ENCODE assay signal across 9 cellular contexts in the genomic region with DNA sequence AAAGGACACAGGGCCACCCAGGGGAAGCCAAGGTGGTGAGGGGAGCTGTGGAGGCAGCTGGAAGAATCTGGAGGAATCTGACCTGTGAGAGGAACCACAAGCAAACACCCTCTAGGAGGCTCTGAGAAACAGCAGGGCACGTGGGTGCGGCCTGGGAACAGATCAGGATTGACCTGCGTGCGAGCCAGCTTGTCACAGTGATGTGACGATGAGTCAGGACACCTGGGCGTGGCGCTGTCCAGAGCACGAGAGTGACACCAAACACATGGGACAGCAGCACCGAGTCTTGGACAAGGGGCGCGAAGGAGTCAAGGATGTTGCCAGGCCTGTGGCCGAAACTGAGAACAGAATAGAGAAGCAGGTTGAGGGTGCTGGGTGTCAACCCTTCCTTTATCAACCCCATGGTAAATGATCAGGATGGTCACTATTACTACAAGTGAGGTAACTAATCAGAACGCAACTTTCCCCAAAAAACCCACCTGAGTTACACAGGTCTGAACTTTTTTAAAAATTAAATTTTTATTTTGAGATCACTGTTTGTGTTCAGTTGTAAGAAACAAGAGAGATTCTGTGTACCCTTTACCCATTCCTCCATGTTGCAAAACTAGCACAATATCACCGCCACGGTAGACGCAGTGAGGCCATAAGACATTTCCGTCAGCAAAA. TPM values are rescaled to one million over a fixed set of nuclear protein-coding genes. Genes with fewer than 3 reads are reported as not detected.
DNase-seq lines count a peak whose midpoint lies in the region; ATAC-seq, FAIRE-seq and TF ChIP-seq lines count a peak whose summit lies in the region.
"Had no signal": no experiment of that assay in that cellular context is flagged by ENCODE, and none has a peak within 500 bp of the region (broad histone marks: within the 10 kb centered on the region; RNA-seq: fewer than 3 reads in every experiment).

No MANE protein-coding gene starts in this region.

- peak overlapping the region; percentile 80 for H3K4me3 ChIP-seq in AG09309 (ENCODE audit: control insufficient read depth, low read depth, low read length)
- peak overlapping the region; percentile 73 for H3K4me3 ChIP-seq in astrocyte (ENCODE audit: insufficient read depth, low read depth, low read length)
- H3K4me3 ChIP-seq in skin epidermis: peak overlapping the region; percentile 50 to 93 (median 66)

- peaks cover 5% of the 10 kb centered on the region for H3K36me3 ChIP-seq in astrocyte (ENCODE audit: insufficient read depth, low read length)

- H3K36me3 Mint-ChIP-seq in astrocyte (ENCODE audit: low read depth, unreplicated experiment): peaks cover 7% of the 10 kb centered on the region

- DNase-seq in AG09309 (ENCODE audit: low read depth) (no peak), NCI-H69 (lab: John Stamatoyannopoulos, UW) (peak; percentile 15), astrocyte (ENCODE audit: low read depth) (no peak), iPS-NIHi11 (ENCODE audit: low spot score) (peak; percentile 42), NCI-H1436 (lab: John Stamatoyannopoulos, UW) (no peak)

- H3K4me2 ChIP-seq in astrocyte (ENCODE audit: low read length): peak overlapping the region; percentile 95

- TF ChIP-seq CTCF in AG09309 (IDR thresholded peaks at IDR 0.05; ENCODE audit: control insufficient read depth, insufficient read depth, low read depth, low read length, missing control alignments) (no peak), astrocyte (IDR thresholded peaks at IDR 0.05; ENCODE audit: insufficient read depth, low read depth, low read length) (no peak)

- peak; percentile 76 for ATAC-seq in GM18511 (IDR thresholded peaks at IDR 0.05; ENCODE audit: unreplicated experiment)
- ATAC-seq in HG02884 (IDR thresholded peaks at IDR 0.05; ENCODE audit: unreplicated experiment): peak; percentile 46

- peaks cover 24% of the 10 kb centered on the region for H3K79me2 ChIP-seq in astrocyte (ENCODE audit: insufficient read depth, low read length)

- H2AFZ ChIP-seq in astrocyte (ENCODE audit: low read depth, low read length): peak overlapping the region; percentile 89

- H3K27ac Mint-ChIP-seq in astrocyte (ENCODE audit: unreplicated experiment): peak overlapping the region; percentile 80

- peaks cover 16% of the 10 kb centered on the region for H4K20me1 ChIP-seq in astrocyte (ENCODE audit: insufficient read depth, low read length)

- peaks cover 16% of the 10 kb centered on the region for H3K4me1 ChIP-seq in astrocyte (ENCODE audit: insufficient read depth, low read length)

- H3K27ac ChIP-seq in astrocyte (ENCODE audit: low read depth, low read length) (peak overlapping the region; percentile 91), skin epidermis (peak overlapping the region; percentile 82 to 99 (median 95))

- no peaks in the 10 kb centered on the region for H3K27me3 ChIP-seq in astrocyte (ENCODE audit: insufficient read depth, low read length)

- H3K4me3 Mint-ChIP-seq in astrocyte (ENCODE audit: unreplicated experiment): peak overlapping the region; percentile 88

- H3K9me3 ChIP-seq in astrocyte (ENCODE audit: insufficient read depth, low read depth, low read length): no peaks in the 10 kb centered on the region

- no peaks in the 10 kb centered on the region for H3K27me3 Mint-ChIP-seq in astrocyte (ENCODE audit: low read depth, unreplicated experiment)

- peak overlapping the region; percentile 90 for H3K9ac ChIP-seq in astrocyte (ENCODE audit: low read length)

- FAIRE-seq in astrocyte (lab: Jason Lieb, UNC): no peak

- peaks cover 19% of the 10 kb centered on the region for H3K4me1 Mint-ChIP-seq in astrocyte (ENCODE audit: low read depth, unreplicated experiment)

- H3K9me3 Mint-ChIP-seq in astrocyte (ENCODE audit: unreplicated experiment): no peaks in the 10 kb centered on the region

RNA-seq across cellular contexts. Expression of gene SFT2D3, which starts 0.6 kb away (rescaled TPM):
- total RNA-seq in astrocyte: 2.9 and 3.0 TPM in 2 replicates

RNA-seq across cellular contexts. Expression of gene LIMS2, which starts 25.3 kb away (rescaled TPM):
- total RNA-seq in astrocyte: 73.3 and 75.1 TPM in 2 replicates

RNA-seq across cellular contexts. Expression of gene GPR17, which starts 54.7 kb away (rescaled TPM):
- total RNA-seq in astrocyte: 0.18 TPM in 1 of 2 replicates, not detected in the other
- total RNA-seq: T-helper 1 cell treated with Interleukin-12 subunit alpha and Interleukin-12 subunit beta and Interleukin-4 antibody, amounts not matched to agents 30 ng/mL and 1 ng/mL, for 36 hours had no signal

Comparison
In these comparisons a context has a peak if more than half of its experiments do, and no peak if none do; other contexts are left out.
1. DNase-seq: peak in NCI-H69 (single experiment) and iPS-NIHi11 (single experiment); none in AG09309 (single experiment), astrocyte (single experiment) and NCI-H1436 (single experiment).
2. Peak in every context shown above with its lines, with median percentiles within 50 percentile points of each other: H3K4me3 ChIP-seq.